Comparison of ENCODE assay signal across 21 cellular contexts in the genomic region with DNA sequence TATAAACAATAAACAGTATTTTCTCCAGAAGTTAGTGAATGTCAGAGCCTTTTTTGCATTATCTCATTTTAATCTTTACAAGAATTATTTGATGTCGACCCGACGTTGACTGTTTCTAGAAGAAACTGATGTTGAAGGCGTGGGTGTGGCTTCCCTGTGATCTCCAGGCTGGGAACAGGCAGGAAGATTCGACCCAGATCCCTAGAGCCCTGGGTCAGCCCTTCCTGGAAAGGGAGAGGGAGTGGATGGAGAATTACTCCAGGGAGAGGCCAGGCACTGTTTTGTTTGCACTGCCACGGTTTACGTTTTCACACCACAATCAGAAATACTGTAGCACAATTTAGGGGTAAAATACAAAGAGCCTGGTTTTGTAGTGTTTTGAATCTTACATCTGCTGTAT.
"Had no signal": no experiment of that assay in that cellular context is flagged by ENCODE, and none has a peak within 500 bp of the region (broad histone marks: within the 10 kb centered on the region; RNA-seq: fewer than 3 reads in every experiment).

No MANE protein-coding gene starts in this region.

- H3K4me1 ChIP-seq: gastrocnemius medialis, left lung, lower lobe of right lung had no signal

- H3K4me3 ChIP-seq: coronary artery, dorsolateral prefrontal cortex, esophagus squamous epithelium, gastrocnemius medialis, heart right ventricle, left lung, lower lobe of right lung had no signal

- DNase-seq: dermis blood vessel endothelial cell; dorsolateral prefrontal cortex; effector CD8-positive, alpha-beta T cell; erythroblast; esophagus squamous epithelium; foreskin fibroblast; foreskin melanocyte; gastrocnemius medialis; glutamatergic neuron; head of caudate nucleus; heart right ventricle; hippocampal formation; left cardiac atrium; left lung; left ventricle myocardium superior; lower lobe of right lung; mesenchymal stem cell; midbrain had no signal

- H3K9me3 ChIP-seq: esophagus squamous epithelium, gastrocnemius medialis, heart right ventricle, left lung, lower lobe of right lung had no signal

- H3K36me3 ChIP-seq: esophagus squamous epithelium, gastrocnemius medialis, heart right ventricle, left lung, lower lobe of right lung had no signal

- ATAC-seq: esophagus mucosa, gastrocnemius medialis, heart right ventricle, left cardiac atrium, left lung, left ventricle myocardium superior, lower lobe of right lung had no signal

- H3K27ac ChIP-seq: coronary artery, dorsolateral prefrontal cortex, epithelial cell of prostate, esophagus squamous epithelium, gastrocnemius medialis, heart right ventricle, left lung, lower lobe of right lung had no signal
